In the genomic region with DNA sequence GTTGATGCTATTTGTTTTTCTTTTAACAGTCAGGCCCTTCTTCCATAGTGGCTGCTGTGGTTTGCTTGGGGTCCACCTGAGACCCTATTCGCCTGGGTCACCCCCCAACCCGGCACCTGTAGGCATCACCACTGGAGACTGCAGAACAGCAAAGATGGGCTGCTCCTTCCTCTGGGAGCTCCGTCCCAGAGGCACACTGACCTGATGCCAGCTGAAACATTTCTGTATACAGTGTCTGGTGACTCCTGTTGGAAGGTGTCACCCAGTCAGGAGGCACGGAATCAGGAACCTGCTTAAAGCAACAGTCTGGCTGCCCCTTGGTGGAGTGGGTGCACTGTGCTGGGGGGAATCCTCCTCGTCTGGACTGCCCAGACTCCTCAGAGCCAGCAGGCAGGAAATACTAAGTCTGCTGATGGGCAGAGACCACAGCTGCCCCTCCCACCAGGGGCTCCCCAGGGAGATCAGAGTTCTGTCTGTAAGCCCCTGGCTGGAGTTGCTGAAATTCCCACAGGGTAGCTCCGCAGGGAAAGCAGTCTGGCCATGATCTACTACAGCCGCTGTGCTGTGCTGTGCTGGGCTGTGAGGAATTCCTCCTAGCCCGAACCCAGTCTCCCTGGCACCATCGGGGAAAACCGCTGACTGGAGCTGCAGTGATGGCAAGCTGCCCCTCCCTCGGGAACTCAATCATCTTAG, we compare ENCODE assay signal across 20 cellular contexts.
DNase-seq lines count a peak whose midpoint lies in the region; ATAC-seq and TF ChIP-seq lines count a peak whose summit lies in the region.
"Had no signal": no experiment of that assay in that cellular context is flagged by ENCODE, and none has a peak within 500 bp of the region (broad histone marks: within the 10 kb centered on the region; RNA-seq: fewer than 3 reads in every experiment).

No MANE protein-coding gene starts in this region.

- WGBS in heart right ventricle, 2 donors, result 76 to 78% methylated on average over 11 of the region's 11 CpGs
- WGBS in adrenal gland, 4 donors, result 88 to 100% (median 92%) methylated on average over 4 to 11 of the region's 11 CpGs

- no peak overlapping the region for H3K27ac Mint-ChIP-seq in neural progenitor cell
- H3K27ac Mint-ChIP-seq: activated T-helper 2 cell treated with anti-CD3 and anti-CD28 coated beads, Interferon-gamma antibody, Interleukin-2, Interleukin-4, amounts not matched to agents 10 μg/mL and 5 μg/mL and 100 μg/mL, durations not matched to agents 14 hours and 24 hours and 36 hours; type B pancreatic cell had no signal

- H3K4me3 ChIP-seq in heart right ventricle (no peak overlapping the region), neural progenitor cell (no peak overlapping the region), adrenal gland (no peak overlapping the region)
- H3K4me3 ChIP-seq: cardiac muscle cell had no signal

- H3K9me3 ChIP-seq in heart right ventricle (peaks cover 0 to 18% (median 3%) of the 10 kb centered on the region in 11 donors), neural progenitor cell (ENCODE audit: low read depth) (no peaks in the 10 kb centered on the region), adrenal gland (replicated peaks in 1 of 3) (peaks cover 0 to 10% (median 0%) of the 10 kb centered on the region in 3 donors)

- no peaks in the 10 kb centered on the region for H4K20me1 ChIP-seq in neural progenitor cell (ENCODE audit: low read depth)

- no peak overlapping the region for H3K9ac ChIP-seq in neural progenitor cell

- in situ Hi-C loops in GM13977 (cut with MboI; ENCODE audit: low pct_unique_long_range_greater_than_20kb, low sequenced_read_pairs, unreplicated experiment), result no loop called here

- no peak overlapping the region for H3K4me2 ChIP-seq in neural progenitor cell

- H3K36me3 ChIP-seq in heart right ventricle (no peaks in the 10 kb centered on the region), neural progenitor cell (no peaks in the 10 kb centered on the region), adrenal gland (replicated peaks in 1 of 2) (no peaks in the 10 kb centered on the region)
- H3K36me3 ChIP-seq: cardiac muscle cell had no signal

- no peaks in the 10 kb centered on the region for H3K27me3 Mint-ChIP-seq in neural progenitor cell (ENCODE audit: insufficient read depth, low read depth)
- H3K27me3 Mint-ChIP-seq: type B pancreatic cell had no signal

- intact Hi-C loops in heart right ventricle (cut with DNase I), result no loop called here
- intact Hi-C loops in adrenal gland (cut with DNase I), result no loop called here

- H3K36me3 Mint-ChIP-seq in neural progenitor cell, result peaks cover 13% of the 10 kb centered on the region

- H3K4me3 Mint-ChIP-seq in neural progenitor cell, result no peak overlapping the region
- H3K4me3 Mint-ChIP-seq: CD8-positive, alpha-beta memory T cell; type B pancreatic cell had no signal

- H3K9me3 Mint-ChIP-seq in neural progenitor cell, result peaks cover 29% of the 10 kb centered on the region

- H3F3A ChIP-seq in neural progenitor cell (ENCODE audit: low read depth), result no peaks in the 10 kb centered on the region

- H3K27me3 ChIP-seq in heart right ventricle (no peaks in the 10 kb centered on the region), neural progenitor cell (no peaks in the 10 kb centered on the region), adrenal gland (no peaks in the 10 kb centered on the region)
- H3K27me3 ChIP-seq: cardiac muscle cell had no signal

- peak; percentile 23 to 69 (median 47) for ATAC-seq in heart right ventricle
- ATAC-seq: HCT116; HepG2; stimulated activated naive CD8-positive, alpha-beta T cell treated with anti-CD3 and anti-CD28 coated beads, Interleukin-15, Interleukin-2, amounts not matched to agents 100 U/mL and 50 U/mL, for 24 hours had no signal

- H3K4me1 ChIP-seq in heart right ventricle (peaks cover 0 to 20% (median 0%) of the 10 kb centered on the region in 9 donors), neural progenitor cell (no peaks in the 10 kb centered on the region), adrenal gland (replicated peaks in 1 of 2) (peaks cover 16 to 18% of the 10 kb centered on the region in 2 donors)

- H2AFZ ChIP-seq in neural progenitor cell (replicated peaks), result no peak overlapping the region

- TF ChIP-seq POLR2A in adrenal gland (IDR thresholded peaks at IDR 0.05), result no peak

- DNase-seq in DMS 273 treated with DMSO at 0.1 percent for 48 hours (lab: John Stamatoyannopoulos, UW), result peak; percentile 35
- DNase-seq in NCI-H2171 treated with DMSO at 0.1 percent for 48 hours (lab: John Stamatoyannopoulos, UW), result peak; percentile 44
- DNase-seq in heart right ventricle, result no peak
- peak; percentile 9 for DNase-seq in neural progenitor cell (ENCODE audit: low spot score)
- DNase-seq in NCI-H82 (lab: John Stamatoyannopoulos, UW), result no peak
- no peak for DNase-seq in GM13977 (ENCODE audit: low spot score)
- no peak for DNase-seq in activated T-cell treated with anti-CD3 and anti-CD28 coated beads, Interleukin-2, amount 50 U/mL, for 48 hours
- no peak for DNase-seq in adrenal gland
- DNase-seq: activated CD4-positive, alpha-beta T cell treated with anti-CD3 and anti-CD28 coated beads for 48 hours; CD8-positive, alpha-beta memory T cell; erythroblast; NCI-H69; SHP77; stimulated activated CD4-positive, alpha-beta T cell treated with anti-CD3 and anti-CD28 coated beads, Interleukin-4, amount 100 ng/mL, for 1 hour; stimulated activated naive CD8-positive, alpha-beta T cell treated with anti-CD3 and anti-CD28 coated beads, Interleukin-15, Interleukin-2, amounts not matched to agents 100 U/mL and 50 U/mL, for 24 hours had no signal

- no peaks in the 10 kb centered on the region for H3K79me2 ChIP-seq in neural progenitor cell (ENCODE audit: low read depth)

- H3K27ac ChIP-seq in heart right ventricle (no peak overlapping the region), neural progenitor cell (no peak overlapping the region), adrenal gland (no peak overlapping the region)
- H3K27ac ChIP-seq: cardiac muscle cell had no signal

- no peaks in the 10 kb centered on the region for H3K4me1 Mint-ChIP-seq in neural progenitor cell
- H3K4me1 Mint-ChIP-seq: CD8-positive, alpha-beta memory T cell had no signal

- TF ChIP-seq CTCF in heart right ventricle (IDR thresholded peaks at IDR 0.05) (no peak), neural progenitor cell (IDR thresholded peaks at IDR 0.05) (no peak), GM13977 (IDR thresholded peaks at IDR 0.05; ENCODE audit: extremely low read depth, insufficient read depth, missing control alignments) (no peak), adrenal gland (IDR thresholded peaks at IDR 0.05) (no peak)

Comparison
In these comparisons a context has a peak if more than half of its experiments do, and no peak if none do; other contexts are left out.
1. DNase-seq: peak in DMS 273 treated with DMSO at 0.1 percent for 48 hours (single experiment), NCI-H2171 treated with DMSO at 0.1 percent for 48 hours (single experiment) and neural progenitor cell (single experiment); none in heart right ventricle (0 of 2), NCI-H82 (single experiment), GM13977 (single experiment), activated T-cell treated with anti-CD3 and anti-CD28 coated beads, Interleukin-2, amount 50 U/mL, for 48 hours (0 of 2) and adrenal gland (0 of 7).